ENCODE assay signal across 17 cellular contexts in genomic region chr2:86490245-86490644, GRCh38.
"Had no signal": no experiment of that assay in that cellular context is flagged by ENCODE, and none has a peak within 500 bp of the region (broad histone marks: within the 10 kb centered on the region; RNA-seq: fewer than 3 reads in every experiment).

No MANE protein-coding gene starts in this region.

- H3K4me1 ChIP-seq: breast epithelium, parathyroid adenoma had no signal

- DNase-seq: activated CD4-positive, alpha-beta T cell treated with anti-CD3 and anti-CD28 coated beads, Interleukin-2, amount 10 ng/mL, durations not matched to agents 24 days and 14 days; activated CD4-positive, CD25-positive, alpha-beta regulatory T cell; activated CD8-positive, alpha-beta memory T cell treated with anti-CD3 and anti-CD28 coated beads for 24 hours; activated gamma-delta T cell treated with Interleukin-2 at 50 U/mL for 16 hours; aorta; effector CD4-positive, alpha-beta T cell; foreskin fibroblast; midbrain; sigmoid colon; stimulated activated naive CD4-positive, alpha-beta T cell treated with Interleukin-2 at 50 U/mL for 16 hours; T-helper 1 cell; T1000; thyroid gland had no signal

- H3K9me3 ChIP-seq: breast epithelium, sigmoid colon, thyroid gland had no signal

- H2AFZ ChIP-seq: parathyroid adenoma had no signal

- H3K4me3 ChIP-seq: breast epithelium, lung, sigmoid colon, thyroid gland had no signal

- H3K9ac ChIP-seq: parathyroid adenoma had no signal

- H3K27ac Mint-ChIP-seq: activated CD4-positive, alpha-beta T cell treated with anti-CD3 and anti-CD28 coated beads, Interleukin-2, amount 10 ng/mL, durations not matched to agents 24 days and 14 days; activated T-helper 1 cell treated with anti-CD3 and anti-CD28 coated beads, Interleukin-12 subunit alpha, Interleukin-12 subunit beta, Interleukin-2, Interleukin-4 antibody, amounts not matched to agents 30 ng/mL and 10 ng/mL and 1 ng/mL, durations not matched to agents 14 hours and 24 hours and 36 hours had no signal

- H3K9me3 Mint-ChIP-seq: activated T-helper 1 cell treated with anti-CD3 and anti-CD28 coated beads, Interleukin-12 subunit alpha, Interleukin-12 subunit beta, Interleukin-2, Interleukin-4 antibody, amounts not matched to agents 30 ng/mL and 10 ng/mL and 1 ng/mL, durations not matched to agents 14 hours and 24 hours and 36 hours had no signal

- H3K4me3 Mint-ChIP-seq: activated CD4-positive, alpha-beta T cell treated with anti-CD3 and anti-CD28 coated beads, Interleukin-2, amount 10 ng/mL, durations not matched to agents 24 days and 14 days; activated T-helper 1 cell treated with anti-CD3 and anti-CD28 coated beads, Interleukin-12 subunit alpha, Interleukin-12 subunit beta, Interleukin-2, Interleukin-4 antibody, amounts not matched to agents 30 ng/mL and 10 ng/mL and 1 ng/mL, durations not matched to agents 14 hours and 24 hours and 36 hours had no signal

- H3K27me3 Mint-ChIP-seq: activated CD4-positive, alpha-beta T cell treated with anti-CD3 and anti-CD28 coated beads, Interleukin-2, amount 10 ng/mL, durations not matched to agents 24 days and 14 days had no signal

- H3K27ac ChIP-seq: breast epithelium, parathyroid adenoma, thyroid gland had no signal

- H3K27me3 ChIP-seq: breast epithelium, sigmoid colon, thyroid gland had no signal

- H3K79me2 ChIP-seq: parathyroid adenoma had no signal
